9 cellular contexts compared by ENCODE assay signal in genomic region chr3:37922721-37923575, GRCh38.
DNase-seq lines count a peak whose midpoint lies in the region; ATAC-seq and TF ChIP-seq lines count a peak whose summit lies in the region.
"Had no signal": no experiment of that assay in that cellular context is flagged by ENCODE, and none has a peak within 500 bp of the region (broad histone marks: within the 10 kb centered on the region; RNA-seq: fewer than 3 reads in every experiment).

No MANE protein-coding gene starts in this region.

- H3K36me3 Mint-ChIP-seq in T-helper 17 cell (ENCODE audit: low read depth): no peaks in the 10 kb centered on the region

- no peak overlapping the region for H3K4me3 ChIP-seq in cardiac muscle cell
- H3K4me3 ChIP-seq in prostate gland: no peak overlapping the region

- no peak overlapping the region for H3K4me3 Mint-ChIP-seq in T-helper 17 cell

- TF ChIP-seq CTCF in VCaP (conservative IDR thresholded peaks at IDR 0.05) (no peak), cardiac muscle cell (IDR thresholded peaks at IDR 0.05; ENCODE audit: low read depth, low read length) (no peak), prostate gland (IDR thresholded peaks at IDR 0.05) (no peak)

- DNase-seq in G401 (ENCODE audit: low spot score): peak; percentile 73
- DNase-seq in cardiac muscle cell (ENCODE audit: low read depth in 1 of 2, low spot score in 1 of 2): peak in 1 of 2 donors; percentile 60
- no peak for DNase-seq in prostate gland (ENCODE audit: low spot score)
- no peak for DNase-seq in T-helper 17 cell
- DNase-seq: NCI-H1048 had no signal

- peaks cover 26% of the 10 kb centered on the region for H3K4me1 ChIP-seq in cardiac muscle cell (ENCODE audit: low read depth)
- no peaks in the 10 kb centered on the region for H3K4me1 ChIP-seq in prostate gland (replicated peaks)

- intact Hi-C loops in prostate gland (cut with DNase I): no loop called here

- peaks cover 6% of the 10 kb centered on the region for H3K27me3 Mint-ChIP-seq in T-helper 17 cell

- no peaks in the 10 kb centered on the region for H3K27me3 ChIP-seq in cardiac muscle cell
- H3K27me3 ChIP-seq in prostate gland (replicated peaks; ENCODE audit: insufficient read depth): no peaks in the 10 kb centered on the region

- 52% methylated on average over 5 of the region's 5 CpGs for WGBS in prostate gland

- H3K27ac ChIP-seq in VCaP: peak overlapping the region; percentile 40; the same call in 1 of the 2 replicates
- H3K27ac ChIP-seq in cardiac muscle cell: peak overlapping the region; percentile 52
- peak overlapping the region; percentile 4 to 24 for H3K27ac ChIP-seq in prostate gland

- ATAC-seq in T-helper 17 cell: no peak
- no peak for ATAC-seq in HG02840 (IDR thresholded peaks at IDR 0.05; ENCODE audit: low FRiP score, unreplicated experiment)
- no peak for ATAC-seq in HG03139 (IDR thresholded peaks at IDR 0.05; ENCODE audit: unreplicated experiment)
- ATAC-seq in GM21723 (IDR thresholded peaks at IDR 0.05; ENCODE audit: unreplicated experiment): no peak

- H3K9me3 ChIP-seq in cardiac muscle cell (ENCODE audit: low read depth) (no peaks in the 10 kb centered on the region), prostate gland (no peaks in the 10 kb centered on the region), T-helper 17 cell (ENCODE audit: control insufficient read depth, low read length, poor library complexity, severe bottlenecking) (no peaks in the 10 kb centered on the region)

- H3K4me1 Mint-ChIP-seq in T-helper 17 cell: peaks cover 10% of the 10 kb centered on the region

- TF ChIP-seq POLR2A in prostate gland (IDR thresholded peaks at IDR 0.05): no peak

- no peaks in the 10 kb centered on the region for H3K36me3 ChIP-seq in cardiac muscle cell
- no peaks in the 10 kb centered on the region for H3K36me3 ChIP-seq in prostate gland

- in situ Hi-C loops in G401 (cut with HindIII; ENCODE audit: low sequenced_read_pairs): no loop called here

- H3K27ac Mint-ChIP-seq in T-helper 17 cell: no peak overlapping the region
